8 cellular contexts compared by ENCODE assay signal in the genomic region with DNA sequence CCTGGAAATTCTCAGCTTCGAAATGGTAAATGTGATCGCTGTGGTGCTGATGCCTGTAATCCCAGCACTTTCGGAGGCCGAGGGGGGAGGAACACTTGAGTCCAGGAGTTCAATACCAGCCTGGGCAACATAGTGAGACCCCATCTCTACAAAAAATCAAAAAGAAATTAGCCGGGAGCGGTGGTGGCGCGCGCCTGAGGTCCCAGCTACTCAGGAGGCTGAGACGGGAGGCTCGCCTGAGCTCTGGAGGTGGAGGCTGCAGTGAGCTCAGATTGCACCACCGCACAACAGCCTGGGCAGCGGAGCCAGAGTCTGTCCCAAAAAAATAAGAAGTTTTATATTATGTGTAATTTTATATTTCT. TPM values are rescaled to one million over a fixed set of nuclear protein-coding genes. Genes with fewer than 3 reads are reported as not detected.
DNase-seq lines count a peak whose midpoint lies in the region; ATAC-seq and TF ChIP-seq lines count a peak whose summit lies in the region.

No MANE protein-coding gene starts in this region.

- peak overlapping the region; percentile 95 for H3K9ac ChIP-seq in Karpas-422 (ENCODE audit: low read length)

- H3K27me3 ChIP-seq in BJ (ENCODE audit: control insufficient read depth, insufficient read depth, low read length) (no peaks in the 10 kb centered on the region), Karpas-422 (ENCODE audit: low read length) (no peaks in the 10 kb centered on the region), dorsolateral prefrontal cortex (no peaks in the 10 kb centered on the region)

- H3K27me3 Mint-ChIP-seq in nephron (ENCODE audit: low read depth) = no peaks in the 10 kb centered on the region

- POLR2A ChIA-PET in BJ (lab: Charles Lee) = no interaction called here

- peaks cover 17% of the 10 kb centered on the region; the same call in 1 of the 2 replicates for H4K20me1 ChIP-seq in Karpas-422 (ENCODE audit: insufficient read depth, low read depth, low read length)

- intact Hi-C loops in dorsolateral prefrontal cortex (cut with DNase I) = loop anchor here (1.0 to 5.0 kb wide), 6 partner anchors 9 to 103 kb away; a partner anchor contains a TSS

- peaks cover 30% of the 10 kb centered on the region for H3K36me3 Mint-ChIP-seq in nephron (ENCODE audit: low read depth)

- no peaks in the 10 kb centered on the region for H3K9me3 Mint-ChIP-seq in nephron

- peaks cover 45% of the 10 kb centered on the region for H3K79me2 ChIP-seq in Karpas-422 (ENCODE audit: low read length)

- peak overlapping the region; percentile 89 to 91 (median 90) for H3K4me3 Mint-ChIP-seq in nephron

- H2AFZ ChIP-seq in Karpas-422 (ENCODE audit: low read length) = no peak overlapping the region

- no peak for DNase-seq in BJ (ENCODE audit: low read depth)
- no peak for DNase-seq in Karpas-422
- DNase-seq in dorsolateral prefrontal cortex = no peak
- no peak for DNase-seq in SHP77 treated with DMSO at 0.1 percent for 48 hours (lab: John Stamatoyannopoulos, UW)
- DNase-seq in NK-92 (lab: John Stamatoyannopoulos, UW; ENCODE audit: unreplicated experiment) = no peak

- ATAC-seq in HG03159 (IDR thresholded peaks at IDR 0.05; ENCODE audit: unreplicated experiment) = no peak
- ATAC-seq in HG03097 (IDR thresholded peaks at IDR 0.05; ENCODE audit: low FRiP score, unreplicated experiment) = no peak

- peak overlapping the region; percentile 68 to 95 (median 73) for H3K27ac Mint-ChIP-seq in nephron

- H3K9me3 ChIP-seq in Karpas-422 (ENCODE audit: low read length) = no peaks in the 10 kb centered on the region

- no peak for TF ChIP-seq CTCF in BJ (IDR thresholded peaks at IDR 0.05; ENCODE audit: insufficient read depth, low read depth, low read length)
- no peak for TF ChIP-seq CTCF in dorsolateral prefrontal cortex (IDR thresholded peaks at IDR 0.05 in 54 of 56, conservative IDR thresholded peaks at IDR 0.05 in 2 of 56; ENCODE audit: low read depth in 1 of 56, partially characterized antibody in 56 of 56)
- TF ChIP-seq CTCF in nephron (IDR thresholded peaks at IDR 0.05; ENCODE audit: unreplicated experiment in 3 of 3) = no peak

- peak overlapping the region; percentile 74 for H3K4me3 ChIP-seq in BJ (ENCODE audit: low read depth, low read length)
- peak overlapping the region; percentile 82 for H3K4me3 ChIP-seq in Karpas-422 (ENCODE audit: low read length)
- peak overlapping the region; percentile 50 to 100 (median 95) for H3K4me3 ChIP-seq in dorsolateral prefrontal cortex

- H3K27ac ChIP-seq in Karpas-422 (ENCODE audit: low read length) (no peak overlapping the region; the same call in 1 of the 2 replicates), dorsolateral prefrontal cortex (peak overlapping the region in 33 of 59 donors; percentile 43 to 94 (median 85))

- H3K36me3 ChIP-seq in BJ (ENCODE audit: control insufficient read depth, insufficient read depth, low read length) (peaks cover 11% of the 10 kb centered on the region), Karpas-422 (ENCODE audit: insufficient read depth, low read length) (peaks cover 20% of the 10 kb centered on the region)

- CTCF ChIA-PET in BJ (lab: Yijun Ruan, JAX) = interaction anchor here (0.9 to 1.6 kb wide), 3 partner anchors 33 to 97 kb away, joined by 4 read pairs; no protein-coding TSS in a partner anchor

- peaks cover 23% of the 10 kb centered on the region for H3K4me1 ChIP-seq in Karpas-422 (ENCODE audit: low read length)

- H3K4me2 ChIP-seq in Karpas-422 (ENCODE audit: low read depth, low read length, poor library complexity, severe bottlenecking) = peak overlapping the region; percentile 94

- H3K9me2 ChIP-seq in Karpas-422 (replicated peaks; ENCODE audit: insufficient read depth, low read length) = no peaks in the 10 kb centered on the region

- peaks cover 18% of the 10 kb centered on the region for H3K4me1 Mint-ChIP-seq in nephron

RNA-seq across cellular contexts. Expression of a gene that starts 0.8 kb away (rescaled TPM):
- 84.8 and 121 TPM in 2 replicates for polyA plus RNA-seq in BJ (2011; rRNA removed)
- 36.3 and 61.3 TPM in 2 replicates for polyA minus RNA-seq in BJ (2011; rRNA and poly(A)+ RNA removed)
- total RNA-seq in Karpas-422 (2014; rRNA removed; shearing (Covaris generic); ENCODE audit: low replicate concordance) = 136 and 151 TPM in 2 replicates
- 100 to 1,000 TPM in 12 of 120 experiments, 10 to 100 TPM in 108; 56.0 to 114 (median 86.3) TPM for total RNA-seq in dorsolateral prefrontal cortex

RNA-seq across cellular contexts. Expression of a gene that starts 8.8 kb away (rescaled TPM):
- 142 and 175 TPM in 2 replicates for polyA plus RNA-seq in BJ (2011; rRNA removed)
- 30.9 and 45.4 TPM in 2 replicates for polyA minus RNA-seq in BJ (2011; rRNA and poly(A)+ RNA removed)
- total RNA-seq in Karpas-422 (2014; rRNA removed; shearing (Covaris generic); ENCODE audit: low replicate concordance) = 97.9 and 152 TPM in 2 replicates
- 100 to 1,000 TPM; 111 to 235 (median 165) TPM for total RNA-seq in dorsolateral prefrontal cortex

RNA-seq across cellular contexts. Expression of a gene that starts 13.1 kb away (rescaled TPM):
- polyA plus RNA-seq in BJ (2011; rRNA removed) = 0.31 and 0.43 TPM in 2 replicates
- not detected in 2 replicates for polyA minus RNA-seq in BJ (2011; rRNA and poly(A)+ RNA removed)
- total RNA-seq in Karpas-422 (2014; rRNA removed; shearing (Covaris generic); ENCODE audit: low replicate concordance) = not detected in 2 replicates
- total RNA-seq in dorsolateral prefrontal cortex = 10 to 100 TPM in 118 of 120 experiments, 1 to 10 TPM in 2; 4.0 to 63.5 (median 26.5) TPM

RNA-seq across cellular contexts. Expression of a gene that starts 27.6 kb away (rescaled TPM):
- polyA plus RNA-seq in BJ (2011; rRNA removed) = 1.7 and 2.0 TPM in 2 replicates
- 0.43 and 0.87 TPM in 2 replicates for polyA minus RNA-seq in BJ (2011; rRNA and poly(A)+ RNA removed)
- not detected in 2 replicates for total RNA-seq in Karpas-422 (2014; rRNA removed; shearing (Covaris generic); ENCODE audit: low replicate concordance)
- 100 to 1,000 TPM in 33 of 120 experiments, 10 to 100 TPM in 87; 27.4 to 258 (median 73.3) TPM for total RNA-seq in dorsolateral prefrontal cortex

RNA-seq across cellular contexts. Expression of a gene that starts 32.9 kb away (rescaled TPM):
- polyA plus RNA-seq in BJ (2011; rRNA removed) = 73.2 and 97.8 TPM in 2 replicates
- 12.7 and 14.4 TPM in 2 replicates for polyA minus RNA-seq in BJ (2011; rRNA and poly(A)+ RNA removed)
- 49.1 and 150 TPM in 2 replicates for total RNA-seq in Karpas-422 (2014; rRNA removed; shearing (Covaris generic); ENCODE audit: low replicate concordance)
- 100 to 1,000 TPM in 92 of 120 experiments, 10 to 100 TPM in 28; 78.7 to 143 (median 109) TPM for total RNA-seq in dorsolateral prefrontal cortex
